ENCODE assay signal across 1 cellular context in the genomic region with DNA sequence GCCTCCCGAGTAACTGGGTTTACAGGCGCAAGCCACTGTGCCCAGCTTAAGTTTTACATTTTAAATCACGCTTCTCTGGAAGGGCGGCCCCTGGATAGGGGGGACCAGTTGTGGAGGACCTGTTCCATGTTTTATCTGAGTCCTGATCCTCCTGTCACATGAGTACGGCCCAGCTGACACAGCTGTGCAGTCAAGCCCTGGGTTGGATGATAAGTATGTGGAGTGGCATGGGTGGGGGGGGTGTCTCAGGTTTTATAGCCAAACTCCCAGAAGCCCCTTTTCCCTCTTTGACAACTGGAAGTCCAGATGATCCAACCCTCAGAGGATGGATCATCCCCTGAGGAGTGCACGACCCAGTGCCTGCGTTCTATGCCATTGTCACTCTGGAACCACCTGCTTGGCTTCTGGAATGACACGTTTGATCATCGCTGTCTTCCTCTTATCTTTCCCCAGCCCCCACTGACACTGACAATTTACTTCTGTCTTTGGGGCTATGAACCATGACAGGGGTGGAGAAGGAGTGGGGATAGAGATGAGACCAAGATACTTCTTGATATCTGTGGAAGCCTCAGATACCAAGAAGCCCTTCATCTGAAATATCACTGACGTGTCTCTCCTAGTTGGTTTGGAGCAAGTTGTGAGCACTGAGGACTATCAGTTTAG.
A peak's percentile ranks its signal among the peaks of the same experiment; 100 is the strongest.
TF ChIP-seq lines count a peak whose summit lies in the region.

No MANE protein-coding gene starts in this region.

TF ChIP-seq in GM12878, 131 proteins besides CTCF, POLR2A, EP300 and RAD21:
- TF ChIP-seq WRNIP1 (IDR thresholded peaks at IDR 0.05; ENCODE audit: borderline replicate concordance, low read depth, low read length) (no peak), CREB1 (IDR thresholded peaks at IDR 0.05; ENCODE audit: low read depth) (0 out of 2 replicates have a peak, but pooled peaks have one; percentile 17), EED (IDR thresholded peaks at IDR 0.05; ENCODE audit: low read depth) (peak; percentile 70), ZBTB11 (CRISPR knock-in tag; IDR thresholded peaks at IDR 0.05) (no peak)
- TF ChIP-seq, protein P1, sequence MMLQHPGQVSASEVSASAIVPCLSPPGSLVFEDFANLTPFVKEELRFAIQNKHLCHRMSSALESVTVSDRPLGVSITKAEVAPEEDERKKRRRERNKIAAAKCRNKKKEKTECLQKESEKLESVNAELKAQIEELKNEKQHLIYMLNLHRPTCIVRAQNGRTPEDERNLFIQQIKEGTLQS (IDR thresholded peaks at IDR 0.05; ENCODE audit: borderline replicate concordance, extremely low read depth, low read depth, low read length): no peak
- TF ChIP-seq, protein P2, sequence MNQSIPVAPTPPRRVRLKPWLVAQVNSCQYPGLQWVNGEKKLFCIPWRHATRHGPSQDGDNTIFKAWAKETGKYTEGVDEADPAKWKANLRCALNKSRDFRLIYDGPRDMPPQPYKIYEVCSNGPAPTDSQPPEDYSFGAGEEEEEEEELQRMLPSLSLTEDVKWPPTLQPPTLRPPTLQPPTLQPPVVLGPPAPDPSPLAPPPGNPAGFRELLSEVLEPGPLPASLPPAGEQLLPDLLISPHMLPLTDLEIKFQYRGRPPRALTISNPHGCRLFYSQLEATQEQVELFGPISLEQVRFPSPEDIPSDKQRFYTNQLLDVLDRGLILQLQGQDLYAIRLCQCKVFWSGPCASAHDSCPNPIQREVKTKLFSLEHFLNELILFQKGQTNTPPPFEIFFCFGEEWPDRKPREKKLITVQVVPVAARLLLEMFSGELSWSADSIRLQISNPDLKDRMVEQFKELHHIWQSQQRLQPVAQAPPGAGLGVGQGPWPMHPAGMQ (IDR thresholded peaks at IDR 0.05; ENCODE audit: borderline replicate concordance): no peak
